1 cellular context compared by ENCODE assay signal in the genomic region with DNA sequence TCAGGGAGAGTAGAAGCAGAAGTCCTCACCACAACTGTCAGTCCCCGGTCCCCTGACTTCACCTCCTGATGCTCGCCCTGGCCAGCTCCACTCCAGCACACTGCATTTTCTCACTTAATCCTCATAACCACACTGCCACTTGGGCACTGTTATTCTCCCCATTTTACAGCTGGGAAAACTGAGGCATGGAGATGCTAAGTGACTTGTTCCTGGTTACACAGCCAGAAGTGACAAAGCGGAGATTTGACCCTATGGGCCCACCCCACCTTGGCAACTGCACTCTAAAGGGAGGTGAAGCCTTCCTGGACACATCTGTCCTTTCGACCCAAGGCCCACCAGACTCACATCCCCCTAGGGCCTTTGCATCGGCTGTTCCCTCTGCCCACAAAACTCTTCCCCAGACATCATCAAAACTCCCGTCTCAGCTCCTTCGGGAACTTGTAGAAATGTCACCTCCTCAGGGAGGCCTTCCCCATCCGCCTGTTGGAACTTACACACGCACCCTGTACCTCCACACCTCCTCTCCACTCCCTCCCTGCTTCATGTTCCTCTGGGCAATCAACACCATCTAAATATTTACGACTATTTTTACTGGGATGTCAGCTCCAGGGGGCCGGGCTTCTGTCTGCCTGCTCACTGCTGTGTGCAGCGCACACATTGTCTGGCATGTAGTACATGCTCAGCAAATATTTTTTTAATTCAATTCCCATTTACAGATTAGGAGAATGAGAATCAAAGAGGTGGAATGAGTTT.
TF ChIP-seq lines count a peak whose summit lies in the region.

No MANE protein-coding gene starts in this region.

TF ChIP-seq in GM23338, 12 proteins besides CTCF, POLR2A, EP300 and RAD21 (continued from another document):
- TF ChIP-seq, protein P1, sequence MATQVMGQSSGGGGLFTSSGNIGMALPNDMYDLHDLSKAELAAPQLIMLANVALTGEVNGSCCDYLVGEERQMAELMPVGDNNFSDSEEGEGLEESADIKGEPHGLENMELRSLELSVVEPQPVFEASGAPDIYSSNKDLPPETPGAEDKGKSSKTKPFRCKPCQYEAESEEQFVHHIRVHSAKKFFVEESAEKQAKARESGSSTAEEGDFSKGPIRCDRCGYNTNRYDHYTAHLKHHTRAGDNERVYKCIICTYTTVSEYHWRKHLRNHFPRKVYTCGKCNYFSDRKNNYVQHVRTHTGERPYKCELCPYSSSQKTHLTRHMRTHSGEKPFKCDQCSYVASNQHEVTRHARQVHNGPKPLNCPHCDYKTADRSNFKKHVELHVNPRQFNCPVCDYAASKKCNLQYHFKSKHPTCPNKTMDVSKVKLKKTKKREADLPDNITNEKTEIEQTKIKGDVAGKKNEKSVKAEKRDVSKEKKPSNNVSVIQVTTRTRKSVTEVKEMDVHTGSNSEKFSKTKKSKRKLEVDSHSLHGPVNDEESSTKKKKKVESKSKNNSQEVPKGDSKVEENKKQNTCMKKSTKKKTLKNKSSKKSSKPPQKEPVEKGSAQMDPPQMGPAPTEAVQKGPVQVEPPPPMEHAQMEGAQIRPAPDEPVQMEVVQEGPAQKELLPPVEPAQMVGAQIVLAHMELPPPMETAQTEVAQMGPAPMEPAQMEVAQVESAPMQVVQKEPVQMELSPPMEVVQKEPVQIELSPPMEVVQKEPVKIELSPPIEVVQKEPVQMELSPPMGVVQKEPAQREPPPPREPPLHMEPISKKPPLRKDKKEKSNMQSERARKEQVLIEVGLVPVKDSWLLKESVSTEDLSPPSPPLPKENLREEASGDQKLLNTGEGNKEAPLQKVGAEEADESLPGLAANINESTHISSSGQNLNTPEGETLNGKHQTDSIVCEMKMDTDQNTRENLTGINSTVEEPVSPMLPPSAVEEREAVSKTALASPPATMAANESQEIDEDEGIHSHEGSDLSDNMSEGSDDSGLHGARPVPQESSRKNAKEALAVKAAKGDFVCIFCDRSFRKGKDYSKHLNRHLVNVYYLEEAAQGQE (IDR thresholded peaks at IDR 0.05; ENCODE audit: unreplicated experiment) = no peak
- TF ChIP-seq EZH2phosphoT487 (IDR thresholded peaks at IDR 0.05; ENCODE audit: unreplicated experiment) = no peak
- TF ChIP-seq POLR2AphosphoS5 (IDR thresholded peaks at IDR 0.05; ENCODE audit: low read depth) = no peak
- no peak for TF ChIP-seq CREB1 (CRISPR knock-in tag; IDR thresholded peaks at IDR 0.05; ENCODE audit: low read depth)
- TF ChIP-seq, protein P2, sequence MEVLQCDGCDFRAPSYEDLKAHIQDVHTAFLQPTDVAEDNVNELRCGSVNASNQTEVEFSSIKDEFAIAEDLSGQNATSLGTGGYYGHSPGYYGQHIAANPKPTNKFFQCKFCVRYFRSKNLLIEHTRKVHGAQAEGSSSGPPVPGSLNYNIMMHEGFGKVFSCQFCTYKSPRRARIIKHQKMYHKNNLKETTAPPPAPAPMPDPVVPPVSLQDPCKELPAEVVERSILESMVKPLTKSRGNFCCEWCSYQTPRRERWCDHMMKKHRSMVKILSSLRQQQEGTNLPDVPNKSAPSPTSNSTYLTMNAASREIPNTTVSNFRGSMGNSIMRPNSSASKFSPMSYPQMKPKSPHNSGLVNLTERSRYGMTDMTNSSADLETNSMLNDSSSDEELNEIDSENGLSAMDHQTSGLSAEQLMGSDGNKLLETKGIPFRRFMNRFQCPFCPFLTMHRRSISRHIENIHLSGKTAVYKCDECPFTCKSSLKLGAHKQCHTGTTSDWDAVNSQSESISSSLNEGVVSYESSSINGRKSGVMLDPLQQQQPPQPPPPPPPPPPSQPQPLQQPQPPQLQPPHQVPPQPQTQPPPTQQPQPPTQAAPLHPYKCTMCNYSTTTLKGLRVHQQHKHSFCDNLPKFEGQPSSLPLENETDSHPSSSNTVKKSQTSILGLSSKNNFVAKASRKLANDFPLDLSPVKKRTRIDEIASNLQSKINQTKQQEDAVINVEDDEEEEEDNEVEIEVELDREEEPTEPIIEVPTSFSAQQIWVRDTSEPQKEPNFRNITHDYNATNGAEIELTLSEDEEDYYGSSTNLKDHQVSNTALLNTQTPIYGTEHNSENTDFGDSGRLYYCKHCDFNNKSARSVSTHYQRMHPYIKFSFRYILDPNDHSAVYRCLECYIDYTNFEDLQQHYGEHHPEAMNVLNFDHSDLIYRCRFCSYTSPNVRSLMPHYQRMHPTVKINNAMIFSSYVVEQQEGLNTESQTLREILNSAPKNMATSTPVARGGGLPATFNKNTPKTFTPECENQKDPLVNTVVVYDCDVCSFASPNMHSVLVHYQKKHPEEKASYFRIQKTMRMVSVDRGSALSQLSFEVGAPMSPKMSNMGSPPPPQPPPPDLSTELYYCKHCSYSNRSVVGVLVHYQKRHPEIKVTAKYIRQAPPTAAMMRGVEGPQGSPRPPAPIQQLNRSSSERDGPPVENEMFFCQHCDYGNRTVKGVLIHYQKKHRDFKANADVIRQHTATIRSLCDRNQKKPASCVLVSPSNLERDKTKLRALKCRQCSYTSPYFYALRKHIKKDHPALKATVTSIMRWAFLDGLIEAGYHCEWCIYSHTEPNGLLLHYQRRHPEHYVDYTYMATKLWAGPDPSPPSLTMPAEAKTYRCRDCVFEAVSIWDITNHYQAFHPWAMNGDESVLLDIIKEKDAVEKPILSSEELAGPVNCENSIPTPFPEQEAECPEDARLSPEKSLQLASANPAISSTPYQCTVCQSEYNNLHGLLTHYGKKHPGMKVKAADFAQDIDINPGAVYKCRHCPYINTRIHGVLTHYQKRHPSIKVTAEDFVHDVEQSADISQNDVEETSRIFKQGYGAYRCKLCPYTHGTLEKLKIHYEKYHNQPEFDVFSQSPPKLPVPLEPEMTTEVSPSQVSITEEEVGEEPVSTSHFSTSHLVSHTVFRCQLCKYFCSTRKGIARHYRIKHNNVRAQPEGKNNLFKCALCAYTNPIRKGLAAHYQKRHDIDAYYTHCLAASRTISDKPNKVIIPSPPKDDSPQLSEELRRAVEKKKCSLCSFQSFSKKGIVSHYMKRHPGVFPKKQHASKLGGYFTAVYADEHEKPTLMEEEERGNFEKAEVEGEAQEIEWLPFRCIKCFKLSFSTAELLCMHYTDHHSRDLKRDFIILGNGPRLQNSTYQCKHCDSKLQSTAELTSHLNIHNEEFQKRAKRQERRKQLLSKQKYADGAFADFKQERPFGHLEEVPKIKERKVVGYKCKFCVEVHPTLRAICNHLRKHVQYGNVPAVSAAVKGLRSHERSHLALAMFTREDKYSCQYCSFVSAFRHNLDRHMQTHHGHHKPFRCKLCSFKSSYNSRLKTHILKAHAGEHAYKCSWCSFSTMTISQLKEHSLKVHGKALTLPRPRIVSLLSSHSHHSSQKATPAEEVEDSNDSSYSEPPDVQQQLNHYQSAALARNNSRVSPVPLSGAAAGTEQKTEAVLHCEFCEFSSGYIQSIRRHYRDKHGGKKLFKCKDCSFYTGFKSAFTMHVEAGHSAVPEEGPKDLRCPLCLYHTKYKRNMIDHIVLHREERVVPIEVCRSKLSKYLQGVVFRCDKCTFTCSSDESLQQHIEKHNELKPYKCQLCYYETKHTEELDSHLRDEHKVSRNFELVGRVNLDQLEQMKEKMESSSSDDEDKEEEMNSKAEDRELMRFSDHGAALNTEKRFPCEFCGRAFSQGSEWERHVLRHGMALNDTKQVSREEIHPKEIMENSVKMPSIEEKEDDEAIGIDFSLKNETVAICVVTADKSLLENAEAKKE (CRISPR knock-in tag; IDR thresholded peaks at IDR 0.05) = no peak
